ENCODE assay signal across 23 cellular contexts in genomic region chr22:20123364-20124082, GRCh38. TPM values are rescaled to one million over a fixed set of nuclear protein-coding genes. Genes with fewer than 3 reads are reported as not detected.
"Had no signal": no experiment of that assay in that cellular context is flagged by ENCODE, and none has a peak within 500 bp of the region (broad histone marks: within the 10 kb centered on the region; RNA-seq: fewer than 3 reads in every experiment).

No MANE protein-coding gene starts in this region.

- H3K27me3 Mint-ChIP-seq: activated B cell treated with CpG ODN at 0.5 μM for 24 hours; activated CD4-positive, alpha-beta memory T cell treated with anti-CD3 and anti-CD28 coated beads, Interleukin-2, amount 10 ng/mL, durations not matched to agents 7 days and 5 days; activated CD8-positive, alpha-beta memory T cell treated with anti-CD3 and anti-CD28 coated beads, Interleukin-2, amount 10 ng/mL, durations not matched to agents 7 days and 5 days; activated naive CD4-positive, alpha-beta T cell treated with anti-CD3 and anti-CD28 coated beads, Interleukin-2, amount 10 ng/mL, durations not matched to agents 7 days and 5 days; memory B cell had no signal

- H3K27ac Mint-ChIP-seq: activated B cell treated with CpG ODN at 0.5 μM for 24 hours; activated CD4-positive, alpha-beta memory T cell treated with anti-CD3 and anti-CD28 coated beads, Interleukin-2, amount 10 ng/mL, durations not matched to agents 7 days and 5 days; activated naive CD4-positive, alpha-beta T cell treated with anti-CD3 and anti-CD28 coated beads, Interleukin-2, amount 10 ng/mL, durations not matched to agents 7 days and 5 days; T-helper 2 cell treated with Interferon-gamma antibody and Interleukin-4, amounts not matched to agents 5 μg/mL and 100 μg/mL, for 36 hours had no signal

- H3K27me3 ChIP-seq: ascending aorta, breast epithelium, esophagus squamous epithelium, heart right ventricle, neutrophil, pancreas, tibial nerve had no signal

- H3K4me3 ChIP-seq: ascending aorta, breast epithelium, esophagus squamous epithelium, heart right ventricle, pancreas, smooth muscle cell, tibial nerve had no signal

- H3K9me3 Mint-ChIP-seq: activated B cell treated with CpG ODN at 0.5 μM for 24 hours; activated CD4-positive, alpha-beta memory T cell treated with anti-CD3 and anti-CD28 coated beads, Interleukin-2, amount 10 ng/mL, durations not matched to agents 7 days and 5 days; activated naive CD4-positive, alpha-beta T cell treated with anti-CD3 and anti-CD28 coated beads, Interleukin-2, amount 10 ng/mL, durations not matched to agents 7 days and 5 days; memory B cell; stimulated activated effector memory CD8-positive, alpha-beta T cell treated with anti-CD3 and anti-CD28 coated beads, Interleukin-12 subunit alpha, Interleukin-12 subunit beta, amount 100 ng/mL, for 72 hours; T-helper 2 cell treated with Interferon-gamma antibody and Interleukin-4, amounts not matched to agents 5 μg/mL and 100 μg/mL, for 36 hours had no signal

- ATAC-seq: activated CD8-positive, alpha-beta memory T cell treated with anti-CD3 and anti-CD28 coated beads, Interleukin-2, amount 10 ng/mL, durations not matched to agents 7 days and 5 days; heart right ventricle; pancreas; sciatic nerve had no signal

- H3K36me3 ChIP-seq: breast epithelium had no signal

- H3K4me3 Mint-ChIP-seq: activated B cell treated with CpG ODN at 0.5 μM for 24 hours; activated CD4-positive, alpha-beta memory T cell treated with anti-CD3 and anti-CD28 coated beads, Interleukin-2, amount 10 ng/mL, durations not matched to agents 7 days and 5 days; activated CD8-positive, alpha-beta memory T cell treated with anti-CD3 and anti-CD28 coated beads, Interleukin-2, amount 10 ng/mL, durations not matched to agents 7 days and 5 days; activated naive CD4-positive, alpha-beta T cell treated with anti-CD3 and anti-CD28 coated beads, Interleukin-2, amount 10 ng/mL, durations not matched to agents 7 days and 5 days; memory B cell; stimulated activated effector memory CD8-positive, alpha-beta T cell treated with anti-CD3 and anti-CD28 coated beads, Interleukin-12 subunit alpha, Interleukin-12 subunit beta, amount 100 ng/mL, for 72 hours; T-helper 2 cell treated with Interferon-gamma antibody and Interleukin-4, amounts not matched to agents 5 μg/mL and 100 μg/mL, for 36 hours had no signal

- DNase-seq: activated B cell treated with CpG ODN at 0.5 μM for 24 hours; activated CD4-positive, alpha-beta memory T cell treated with anti-CD3 and anti-CD28 coated beads, Interleukin-2, amount 10 ng/mL, durations not matched to agents 7 days and 5 days; activated CD4-positive, alpha-beta T cell treated with anti-CD3 and anti-CD28 coated beads for 4 hours; activated CD8-positive, alpha-beta memory T cell treated with anti-CD3 and anti-CD28 coated beads, Interleukin-2, amount 10 ng/mL, durations not matched to agents 7 days and 5 days; activated effector memory CD4-positive, alpha-beta T cell treated with Interleukin-2 at 50 U/mL for 16 hours; activated naive CD4-positive, alpha-beta T cell treated with anti-CD3 and anti-CD28 coated beads, Interleukin-2, amount 10 ng/mL, durations not matched to agents 7 days and 5 days; effector CD4-positive, alpha-beta T cell; esophagus squamous epithelium; heart right ventricle; stimulated activated CD4-positive, alpha-beta T cell treated with anti-CD3 and anti-CD28 coated beads, Interleukin-4, amount 100 ng/mL, for 24 hours had no signal

- FAIRE-seq: endothelial cell of umbilical vein, pancreas had no signal

- H3K4me2 ChIP-seq: smooth muscle cell had no signal

- H3K9me3 ChIP-seq: ascending aorta, breast epithelium, esophagus squamous epithelium, heart right ventricle, neutrophil, pancreas, tibial nerve had no signal

- H3K27ac ChIP-seq: ascending aorta, breast epithelium, esophagus squamous epithelium, heart right ventricle, neutrophil, pancreas, tibial nerve had no signal

RNA-seq across cellular contexts. Expression of gene CCDC188, which starts 27.3 kb away (rescaled TPM):
- total RNA-seq: activated B cell treated with CpG ODN at 0.5 μM for 24 hours; activated CD8-positive, alpha-beta memory T cell treated with anti-CD3 and anti-CD28 coated beads, Interleukin-2, amount 10 ng/mL, durations not matched to agents 7 days and 5 days; ascending aorta; liver; mononuclear cell; smooth muscle cell had no signal
- polyA plus RNA-seq: liver, smooth muscle cell had no signal
